Comparison of ENCODE assay signal across 13 cellular contexts in genomic region chr5:157290156-157290980, GRCh38. TPM values are rescaled to one million over a fixed set of nuclear protein-coding genes. Genes with fewer than 3 reads are reported as not detected.
DNase-seq lines count a peak whose midpoint lies in the region; ATAC-seq and TF ChIP-seq lines count a peak whose summit lies in the region.
"Had no signal": no experiment of that assay in that cellular context is flagged by ENCODE, and none has a peak within 500 bp of the region (broad histone marks: within the 10 kb centered on the region; RNA-seq: fewer than 3 reads in every experiment).

No MANE protein-coding gene starts in this region.

- peak overlapping the region; percentile 88 for H3K27ac Mint-ChIP-seq in activated T-cell treated with anti-CD3 and anti-CD28 coated beads, Interleukin-2, amount 50 U/mL, for 24 hours

- no peaks in the 10 kb centered on the region for H3K36me3 ChIP-seq in PC-3 (ENCODE audit: low read depth, low read length)

- H3K4me1 ChIP-seq in PC-3 (ENCODE audit: insufficient read depth, low read length): no peaks in the 10 kb centered on the region
- H3K4me1 ChIP-seq: BLaER1 had no signal

- no peak overlapping the region for H3K4me3 Mint-ChIP-seq in activated T-cell treated with anti-CD3 and anti-CD28 coated beads, Interleukin-2, amount 50 U/mL, for 24 hours

- peaks cover 84% of the 10 kb centered on the region for H3K4me1 Mint-ChIP-seq in activated T-cell treated with anti-CD3 and anti-CD28 coated beads, Interleukin-2, amount 50 U/mL, for 24 hours (ENCODE audit: low read depth)

- H3K79me2 ChIP-seq in PC-3 (ENCODE audit: low read length): no peaks in the 10 kb centered on the region

- POLR2A ChIA-PET in PC-3 (lab: Charles Lee; ENCODE audit: unreplicated experiment): no interaction called here

- H3K4me3 ChIP-seq in PC-3 (ENCODE audit: low read length): no peak overlapping the region
- no peak overlapping the region for H3K4me3 ChIP-seq in epithelial cell of proximal tubule (ENCODE audit: low read depth, low read length)
- no peak overlapping the region for H3K4me3 ChIP-seq in skeletal muscle cell (ENCODE audit: low read depth, low read length)
- H3K4me3 ChIP-seq: BLaER1 had no signal

- intact Hi-C loops in PC-3 (cut with micrococcal nuclease): loop anchor here (5.0 to 10.0 kb wide), 2 partner anchors 476 to 548 kb away; no protein-coding TSS in a partner anchor

- no peak overlapping the region for H3K9ac ChIP-seq in PC-3 (ENCODE audit: low read length)
- H3K9ac ChIP-seq: BLaER1 had no signal

- H3K27ac ChIP-seq in PC-3 (ENCODE audit: low read length): no peak overlapping the region
- H3K27ac ChIP-seq: BLaER1, VCaP had no signal

- no peaks in the 10 kb centered on the region for H3K9me3 ChIP-seq in PC-3 (ENCODE audit: low read length)
- H3K9me3 ChIP-seq: BLaER1 had no signal

- no peak for DNase-seq in activated T-cell treated with anti-CD3 and anti-CD28 coated beads, Interleukin-2, amount 50 U/mL, for 24 hours
- DNase-seq in activated T-cell treated with anti-CD3 and anti-CD28 coated beads for 4 hours (no peak), PC-3 (peak; percentile 71), epithelial cell of proximal tubule (ENCODE audit: low read depth) (peak; percentile 69), skeletal muscle cell (ENCODE audit: low read depth) (peak; percentile 32), NCI-H2227 (lab: John Stamatoyannopoulos, UW; ENCODE audit: unreplicated experiment) (no peak), NCI-H1105 treated with DMSO at 0.1 percent for 48 hours (lab: John Stamatoyannopoulos, UW) (no peak)
- DNase-seq: dermis blood vessel endothelial cell; NCI-H2171; stimulated activated CD4-positive, alpha-beta T cell treated with anti-CD3 and anti-CD28 coated beads, Interleukin-4, amount 100 ng/mL, for 1 hour had no signal

- no TSS peak for BruUV-seq in PC-3 (replicated peaks; lab: Mats Ljungman, UMichigan)

- peak; percentile 83 for ATAC-seq in PC-3
- no peak for ATAC-seq in HG02870 (IDR thresholded peaks at IDR 0.05; ENCODE audit: unreplicated experiment)

- H3F3A ChIP-seq in PC-3 (ENCODE audit: low read length, unreplicated experiment): no peaks in the 10 kb centered on the region

- H3K27me3 ChIP-seq in PC-3 (ENCODE audit: low read length): no peaks in the 10 kb centered on the region
- H3K27me3 ChIP-seq: BLaER1 had no signal

- TF ChIP-seq CTCF in PC-3 (conservative IDR thresholded peaks at IDR 0.05; ENCODE audit: low read depth, low read length) (no peak), epithelial cell of proximal tubule (conservative IDR thresholded peaks at IDR 0.05; ENCODE audit: low read depth, low read length) (no peak)

- CTCF ChIA-PET in PC-3 (lab: Charles Lee): no interaction called here

- H3K9me2 ChIP-seq in PC-3 (replicated peaks; ENCODE audit: low read length): no peaks in the 10 kb centered on the region

- H3K4me2 ChIP-seq in PC-3 (ENCODE audit: low read length): no peak overlapping the region
- H3K4me2 ChIP-seq: BLaER1 had no signal

- peaks cover 93% of the 10 kb centered on the region for H3K36me3 Mint-ChIP-seq in activated T-cell treated with anti-CD3 and anti-CD28 coated beads, Interleukin-2, amount 50 U/mL, for 24 hours (ENCODE audit: low read depth)

- no peaks in the 10 kb centered on the region for H3K27me3 Mint-ChIP-seq in activated T-cell treated with anti-CD3 and anti-CD28 coated beads, Interleukin-2, amount 50 U/mL, for 24 hours

- H2AFZ ChIP-seq in PC-3 (ENCODE audit: low read length): no peak overlapping the region

- H4K20me1 ChIP-seq in PC-3 (ENCODE audit: low read length): no peaks in the 10 kb centered on the region

- H3K9me3 Mint-ChIP-seq in activated T-cell treated with anti-CD3 and anti-CD28 coated beads, Interleukin-2, amount 50 U/mL, for 24 hours: no peaks in the 10 kb centered on the region

RNA-seq across cellular contexts. Expression of gene CYFIP2, which starts 24.4 kb away (rescaled TPM):
- total RNA-seq in PC-3 (2014; rRNA removed) (30.4 and 36.0 TPM in 2 replicates), epithelial cell of proximal tubule (56.5 and 59.2 TPM in 2 replicates)

Comparison
In these comparisons a context has a peak if more than half of its experiments do, and no peak if none do; other contexts are left out.
1. DNase-seq: peak in PC-3 (single experiment), epithelial cell of proximal tubule (single experiment) and skeletal muscle cell (single experiment); none in activated T-cell treated with anti-CD3 and anti-CD28 coated beads, Interleukin-2, amount 50 U/mL, for 24 hours (single experiment), activated T-cell treated with anti-CD3 and anti-CD28 coated beads for 4 hours (single experiment), NCI-H2227 (single experiment) and NCI-H1105 treated with DMSO at 0.1 percent for 48 hours (single experiment).